ENCODE assay signal across 8 cellular contexts in genomic region chr9:8943392-8943791, GRCh38.
"Had no signal": no experiment of that assay in that cellular context is flagged by ENCODE, and none has a peak within 500 bp of the region (broad histone marks: within the 10 kb centered on the region; RNA-seq: fewer than 3 reads in every experiment).

No MANE protein-coding gene starts in this region.

- FAIRE-seq: H1, H54, HTR-8/SVneo, K562 had no signal

- H3K4me3 ChIP-seq: GM23338, K562 had no signal

- H3K9me3 Mint-ChIP-seq: GM23338, H9 had no signal

- H3K4me3 Mint-ChIP-seq: GM23338, H9 had no signal

- ATAC-seq: GM23338, K562 had no signal

- H3K27ac Mint-ChIP-seq: GM23338, H9 had no signal

- DNase-seq: H9, HCEC 1CT, IMR-90 had no signal
